Comparison of ENCODE assay signal across 8 cellular contexts in genomic region chr1:245156736-245157505, GRCh38. TPM values are rescaled to one million over a fixed set of nuclear protein-coding genes. Genes with fewer than 3 reads are reported as not detected.
DNase-seq lines count a peak whose midpoint lies in the region; ATAC-seq and TF ChIP-seq lines count a peak whose summit lies in the region.

No MANE protein-coding gene starts in this region.

- peak overlapping the region; percentile 69 for H3K4me3 Mint-ChIP-seq in activated T-helper 1 cell treated with anti-CD3 and anti-CD28 coated beads, Interleukin-12 subunit alpha, Interleukin-12 subunit beta, Interleukin-2, Interleukin-4 antibody, amounts not matched to agents 30 ng/mL and 10 ng/mL and 1 ng/mL, durations not matched to agents 14 hours and 24 hours and 36 hours

- TF ChIP-seq CTCF in spleen (IDR thresholded peaks at IDR 0.05 in 8 of 11, conservative IDR thresholded peaks at IDR 0.05 in 3 of 11) = peak in 3 of 11 experiments; percentile 4 to 24 (median 9)

- H3K4me1 ChIP-seq in iPS-20b (ENCODE audit: insufficient read depth, low read length) (peaks cover 3% of the 10 kb centered on the region; the same call in 1 of the 2 replicates), spleen (peaks cover 29 to 48% (median 44%) of the 10 kb centered on the region in 6 donors)

- H3K36me3 Mint-ChIP-seq in activated T-helper 1 cell treated with anti-CD3 and anti-CD28 coated beads, Interleukin-12 subunit alpha, Interleukin-12 subunit beta, Interleukin-2, Interleukin-4 antibody, amounts not matched to agents 30 ng/mL and 10 ng/mL and 1 ng/mL, durations not matched to agents 14 hours and 24 hours and 36 hours (ENCODE audit: low read depth) = no peaks in the 10 kb centered on the region

- H3K9me3 ChIP-seq in iPS-20b (ENCODE audit: insufficient read depth, low read depth, low read length) = no peaks in the 10 kb centered on the region
- peaks cover 0 to 4% (median 0%) of the 10 kb centered on the region in 8 donors for H3K9me3 ChIP-seq in spleen

- intact Hi-C loops in activated T-helper 1 cell treated with anti-CD3 and anti-CD28 coated beads, Interleukin-12 subunit alpha, Interleukin-12 subunit beta, Interleukin-2, Interleukin-4 antibody, amounts not matched to agents 30 ng/mL and 10 ng/mL and 1 ng/mL, durations not matched to agents 14 hours and 24 hours and 36 hours (cut with micrococcal nuclease) = loop anchor here (1.0 to 10.0 kb wide), 7 partner anchors 292 to 1538 kb away; partner anchors contain the start of gene HNRNPU
- intact Hi-C loops in spleen (cut with DNase I; ENCODE audit: low total_unique reads) = no loop called here

- ATAC-seq in HG03354 (IDR thresholded peaks at IDR 0.05; ENCODE audit: poor library complexity, severe bottlenecking, unreplicated experiment) (no peak), GM21619 (IDR thresholded peaks at IDR 0.05; ENCODE audit: unreplicated experiment) (no peak)

- H3K9me3 Mint-ChIP-seq in activated T-helper 1 cell treated with anti-CD3 and anti-CD28 coated beads, Interleukin-12 subunit alpha, Interleukin-12 subunit beta, Interleukin-2, Interleukin-4 antibody, amounts not matched to agents 30 ng/mL and 10 ng/mL and 1 ng/mL, durations not matched to agents 14 hours and 24 hours and 36 hours = no peaks in the 10 kb centered on the region

- no peak overlapping the region for H3K27ac ChIP-seq in iPS-20b (ENCODE audit: low read length)
- no peak overlapping the region for H3K27ac ChIP-seq in spleen

- 4 to 7% (median 5%) methylated on average over 33 to 44 of the region's 44 CpGs for WGBS in spleen, 5 donors

- H3K27me3 ChIP-seq in iPS-20b (ENCODE audit: insufficient read depth, low read length) = peaks cover 70% of the 10 kb centered on the region
- H3K27me3 ChIP-seq in spleen (replicated peaks in 1 of 7) = peaks cover 0 to 76% (median 47%) of the 10 kb centered on the region in 7 donors

- DNase-seq in NCI-H1417 (lab: John Stamatoyannopoulos, UW) (peak; percentile 63 to 82 (median 80)), NCI-H1417 treated with DMSO at 0.1 percent for 48 hours (lab: John Stamatoyannopoulos, UW) (no peak), Kasumi-1 (lab: John Stamatoyannopoulos, UW) (peak; percentile 43 to 46), spleen (no peak)
- DNase-seq in activated T-helper 1 cell treated with anti-CD3 and anti-CD28 coated beads, Interleukin-12 subunit alpha, Interleukin-12 subunit beta, Interleukin-2, Interleukin-4 antibody, amounts not matched to agents 30 ng/mL and 10 ng/mL and 1 ng/mL, durations not matched to agents 14 hours and 24 hours and 36 hours (ENCODE audit: low spot score) = no peak

- H3K9ac ChIP-seq in iPS-20b (ENCODE audit: low read depth, low read length) = no peak overlapping the region

- peaks cover 13% of the 10 kb centered on the region for H3K4me1 Mint-ChIP-seq in activated T-helper 1 cell treated with anti-CD3 and anti-CD28 coated beads, Interleukin-12 subunit alpha, Interleukin-12 subunit beta, Interleukin-2, Interleukin-4 antibody, amounts not matched to agents 30 ng/mL and 10 ng/mL and 1 ng/mL, durations not matched to agents 14 hours and 24 hours and 36 hours (ENCODE audit: low read depth)

- no peaks in the 10 kb centered on the region for H3K36me3 ChIP-seq in iPS-20b (ENCODE audit: insufficient read depth, low read depth, low read length)
- H3K36me3 ChIP-seq in spleen = no peaks in the 10 kb centered on the region

- H3K27me3 Mint-ChIP-seq in activated T-helper 1 cell treated with anti-CD3 and anti-CD28 coated beads, Interleukin-12 subunit alpha, Interleukin-12 subunit beta, Interleukin-2, Interleukin-4 antibody, amounts not matched to agents 30 ng/mL and 10 ng/mL and 1 ng/mL, durations not matched to agents 14 hours and 24 hours and 36 hours (ENCODE audit: insufficient read depth) = peaks cover 57% of the 10 kb centered on the region

- H3K4me3 ChIP-seq in iPS-20b (ENCODE audit: low read length) (peak overlapping the region; percentile 73), spleen (peak overlapping the region; percentile 1 to 77 (median 60))

- no peak overlapping the region for H3K27ac Mint-ChIP-seq in activated T-helper 1 cell treated with anti-CD3 and anti-CD28 coated beads, Interleukin-12 subunit alpha, Interleukin-12 subunit beta, Interleukin-2, Interleukin-4 antibody, amounts not matched to agents 30 ng/mL and 10 ng/mL and 1 ng/mL, durations not matched to agents 14 hours and 24 hours and 36 hours

- TF ChIP-seq POLR2A in spleen (IDR thresholded peaks at IDR 0.05) = no peak

RNA-seq across cellular contexts. Expression of gene KIF26B, which starts 2.1 kb away (rescaled TPM):
- 0.07 and 0.13 TPM in 2 replicates for total RNA-seq in activated T-helper 1 cell treated with anti-CD3 and anti-CD28 coated beads, Interleukin-12 subunit alpha, Interleukin-12 subunit beta, Interleukin-2, Interleukin-4 antibody, amounts not matched to agents 30 ng/mL and 10 ng/mL and 1 ng/mL, durations not matched to agents 14 hours and 24 hours and 36 hours
- 1 to 10 TPM in 4 of 7 donors, under 1 TPM in 2, not detected in 1; 0.41 to 4.5 (median 1.1) TPM for total RNA-seq in spleen
- polyA plus RNA-seq in spleen = under 1 TPM; 0.07 to 0.16 (median 0.08) TPM

Comparison
In these comparisons a context has a peak if more than half of its experiments do, and no peak if none do; other contexts are left out.
1. DNase-seq: peak in NCI-H1417 (3 of 3) and Kasumi-1 (2 of 2); none in NCI-H1417 treated with DMSO at 0.1 percent for 48 hours (single experiment), activated T-helper 1 cell treated with anti-CD3 and anti-CD28 coated beads, Interleukin-12 subunit alpha, Interleukin-12 subunit beta, Interleukin-2, Interleukin-4 antibody, amounts not matched to agents 30 ng/mL and 10 ng/mL and 1 ng/mL, durations not matched to agents 14 hours and 24 hours and 36 hours (single experiment) and spleen (single experiment).